In genomic region chr12:45292486-45293195, GRCh38 we compare ENCODE assay signal across 1 cellular context.
TF ChIP-seq lines count a peak whose summit lies in the region.

No MANE protein-coding gene starts in this region.

TF ChIP-seq in GM23338, 12 proteins besides CTCF, POLR2A, EP300 and RAD21 (continued from another document):
- TF ChIP-seq ZNF462 (CRISPR knock-in tag; IDR thresholded peaks at IDR 0.05) (no peak), STAT1 (IDR thresholded peaks at IDR 0.05; ENCODE audit: unreplicated experiment) (no peak)
